ENCODE assay signal across 31 cellular contexts in genomic region chr4:55560096-55560495, GRCh38. TPM values are rescaled to one million over a fixed set of nuclear protein-coding genes. Genes with fewer than 3 reads are reported as not detected.
"Had no signal": no experiment of that assay in that cellular context is flagged by ENCODE, and none has a peak within 500 bp of the region (broad histone marks: within the 10 kb centered on the region; RNA-seq: fewer than 3 reads in every experiment).

No MANE protein-coding gene starts in this region.

- H3K4me1 ChIP-seq: stomach, suprapubic skin, testis, thyroid gland, tibial artery, tibial nerve, transverse colon, upper lobe of left lung, upper lobe of right lung, uterus, vagina had no signal

- H3K27me3 ChIP-seq: stomach, suprapubic skin, testis, thyroid gland, tibial artery, tibial nerve, transverse colon, upper lobe of left lung, upper lobe of right lung, uterus, vagina had no signal

- H3K36me3 ChIP-seq: stomach, suprapubic skin, thoracic aorta, thyroid gland, tibial artery, tibial nerve, transverse colon, upper lobe of left lung, upper lobe of right lung, uterus, vagina had no signal

- H3K4me3 ChIP-seq: stomach, suprapubic skin, testis, thoracic aorta, thyroid gland, tibial artery, tibial nerve, transverse colon, upper lobe of left lung, upper lobe of right lung, uterus, vagina had no signal

- H3K27ac ChIP-seq: stomach, suprapubic skin, testis, thoracic aorta, thyroid gland, tibial artery, tibial nerve, transverse colon, upper lobe of left lung, upper lobe of right lung, uterus, vagina had no signal

- ATAC-seq: stimulated activated effector memory CD8-positive, alpha-beta T cell treated with anti-CD3 and anti-CD28 coated beads, Interleukin-12 subunit alpha, Interleukin-12 subunit beta, amount 100 ng/mL, for 72 hours; stimulated activated memory B cell treated with anti-CD40 and anti-IgM and Interleukin-4, amounts not matched to agents 10 μg/mL and 1 μg/mL and 100 μg/mL, for 72 hours; stimulated activated naive B cell treated with anti-CD40 and anti-IgM and Interleukin-4, amounts not matched to agents 10 μg/mL and 1 μg/mL and 100 μg/mL, for 72 hours; stimulated activated naive CD8-positive, alpha-beta T cell treated with anti-CD3 and anti-CD28 coated beads, Interleukin-15, amount 100 ng/mL, for 72 hours; stimulated activated naive CD8-positive, alpha-beta T cell treated with anti-CD3 and anti-CD28 coated beads, Interleukin-15, Interleukin-2, amounts not matched to agents 100 U/mL and 50 U/mL, for 24 hours; upper lobe of right lung had no signal

- DNase-seq: stimulated activated CD4-positive, alpha-beta T cell treated with anti-CD3 and anti-CD28 coated beads, Interleukin-2, amount 100 ng/mL, for 48 hours; stimulated activated CD4-positive, alpha-beta T cell treated with anti-CD3 and anti-CD28 coated beads, Interleukin-4, amount 100 ng/mL, for 1 hour; stimulated activated CD4-positive, alpha-beta T cell treated with anti-CD3 and anti-CD28 coated beads, Interleukin-4, amount 100 ng/mL, for 24 hours; stimulated activated CD4-positive, alpha-beta T cell treated with anti-CD3 and anti-CD28 coated beads, Interleukin-4, amount 100 ng/mL, for 4 hours; stimulated activated CD8-positive, alpha-beta memory T cell treated with anti-CD3 and anti-CD28 coated beads, Interleukin-4, amount 100 ng/mL, for 48 hours; stimulated activated naive B cell treated with anti-CD40 and anti-IgM and Interleukin-4, amounts not matched to agents 10 μg/mL and 1 μg/mL and 100 μg/mL, for 72 hours; stimulated activated naive CD4-positive, alpha-beta T cell; stimulated activated naive CD4-positive, alpha-beta T cell treated with Interleukin-2 at 50 U/mL for 16 hours; stimulated activated naive CD8-positive, alpha-beta T cell treated with anti-CD3 and anti-CD28 coated beads, Interleukin-15, amount 100 ng/mL, for 72 hours; stimulated activated naive CD8-positive, alpha-beta T cell treated with anti-CD3 and anti-CD28 coated beads, Interleukin-15, Interleukin-2, amounts not matched to agents 100 U/mL and 50 U/mL, for 24 hours; stomach; substantia nigra; testis; thyroid gland; tibial artery; transverse colon; trophoblast cell; upper lobe of left lung; upper lobe of right lung; uterus had no signal

- FAIRE-seq: urothelium cell line had no signal

- H3K9me3 ChIP-seq: stomach, suprapubic skin, testis, thoracic aorta, thyroid gland, tibial artery, tibial nerve, transverse colon, upper lobe of left lung, upper lobe of right lung, uterus, vagina had no signal

RNA-seq across cellular contexts. Expression of gene PDCL2, which starts 31.9 kb away (rescaled TPM):
- total RNA-seq: stomach, subcutaneous adipose tissue, suprapubic skin, temporal lobe, thoracic aorta, thyroid gland, tibial nerve, transverse colon, upper lobe of left lung, upper lobe of right lung, ureter, urinary bladder, uterus, vagina had no signal
- polyA plus RNA-seq: urinary bladder had no signal
